Comparison of ENCODE assay signal across 8 cellular contexts in the genomic region with DNA sequence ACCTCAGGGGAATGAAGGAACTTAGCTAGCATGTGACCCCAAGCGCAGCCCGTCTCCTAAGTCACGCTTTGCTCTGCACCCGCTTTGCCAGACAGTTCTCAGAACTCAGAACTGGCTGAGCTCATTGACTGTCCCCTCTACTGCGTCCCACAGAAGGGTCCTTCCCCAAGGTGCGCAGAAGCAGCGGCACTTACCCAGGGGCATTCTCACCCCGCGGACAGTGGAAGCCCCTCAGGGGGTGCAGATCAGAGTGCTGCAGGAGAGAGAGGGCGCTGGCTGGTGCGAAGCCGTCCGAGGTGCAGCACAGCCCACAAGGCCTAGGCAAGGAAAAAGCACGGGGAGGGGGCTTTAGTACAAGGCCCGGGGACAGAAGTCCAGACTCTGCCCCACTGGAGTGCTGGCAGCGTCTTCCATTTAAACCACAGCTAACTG. TPM values are rescaled to one million over a fixed set of nuclear protein-coding genes. Genes with fewer than 3 reads are reported as not detected.
A peak's percentile ranks its signal among the peaks of the same experiment; 100 is the strongest.
DNase-seq lines count a peak whose midpoint lies in the region; ATAC-seq and TF ChIP-seq lines count a peak whose summit lies in the region.

No MANE protein-coding gene starts in this region.

- peak overlapping the region; percentile 73 for H3K4me2 ChIP-seq in H9 (ENCODE audit: insufficient read depth, insufficient read length, low read length)

- no peak overlapping the region for H4K5ac ChIP-seq in H9 (ENCODE audit: insufficient read length, low read depth, low read length)

- H3K27me3 ChIP-seq in H9 (ENCODE audit: insufficient read depth, low read length) (no peaks in the 10 kb centered on the region), tibial nerve (no peaks in the 10 kb centered on the region)

- H3K18ac ChIP-seq in H9 (ENCODE audit: insufficient read length, low read depth, low read length): peak overlapping the region; percentile 82

- peaks cover 9% of the 10 kb centered on the region for H3K23me2 ChIP-seq in H9 (ENCODE audit: insufficient read length, low read depth, low read length, poor library complexity, severe bottlenecking)

- H3K36me3 ChIP-seq in tibial nerve: peaks cover 0 to 49% (median 3%) of the 10 kb centered on the region in 3 donors

- H3K4me1 Mint-ChIP-seq in H9: peaks cover 26 to 28% of the 10 kb centered on the region in 2 experiments
- H3K4me1 Mint-ChIP-seq in T-helper 2 cell treated with Interferon-gamma antibody and Interleukin-4, amounts not matched to agents 5 μg/mL and 100 μg/mL, for 36 hours (ENCODE audit: low read depth): peaks cover 26% of the 10 kb centered on the region
- H3K4me1 Mint-ChIP-seq in memory B cell: peaks cover 26% of the 10 kb centered on the region

- H3K27me3 Mint-ChIP-seq in H9 (ENCODE audit: low read depth) (peaks cover 8% of the 10 kb centered on the region), memory B cell (no peaks in the 10 kb centered on the region)
- H3K27me3 Mint-ChIP-seq in T-helper 2 cell treated with Interferon-gamma antibody and Interleukin-4, amounts not matched to agents 5 μg/mL and 100 μg/mL, for 36 hours (ENCODE audit: low read depth): peaks cover 7% of the 10 kb centered on the region

- no peak overlapping the region for H2AFZ ChIP-seq in H9 (ENCODE audit: low read length)

- H3K27ac ChIP-seq in 22Rv1 (peak overlapping the region; percentile 76), H9 (ENCODE audit: insufficient read length, low read depth, low read length) (no peak overlapping the region), coronary artery (peak overlapping the region; percentile 41 to 87), tibial nerve (peak overlapping the region; percentile 57 to 83 (median 76))

- H2AK5ac ChIP-seq in H9 (ENCODE audit: insufficient read length, low read length): no peak overlapping the region

- DNase-seq in H9 (no peak), coronary artery (ENCODE audit: low spot score) (no peak), memory B cell (ENCODE audit: low spot score in 2 of 2) (peak; percentile 24 to 43), tibial nerve (ENCODE audit: low spot score in 2 of 2) (no peak)
- DNase-seq in T-helper 2 cell treated with Interferon-gamma antibody and Interleukin-4, amounts not matched to agents 5 μg/mL and 100 μg/mL, for 36 hours (ENCODE audit: low spot score): no peak

- no peak for TF ChIP-seq CTCF in 22Rv1 (IDR thresholded peaks at IDR 0.05)
- no peak for TF ChIP-seq CTCF in H9 (conservative IDR thresholded peaks at IDR 0.05)
- no peak for TF ChIP-seq CTCF in coronary artery (IDR thresholded peaks at IDR 0.05)
- TF ChIP-seq CTCF in tibial nerve (IDR thresholded peaks at IDR 0.05): no peak

- peak overlapping the region; percentile 93 for H3K9ac ChIP-seq in H9 (ENCODE audit: extremely low read depth, insufficient read length, low read length)

- peaks cover 0 to 1% of the 10 kb centered on the region in 2 experiments; a peak in 1 of 5 replicates for H3K9me3 Mint-ChIP-seq in H9
- no peaks in the 10 kb centered on the region for H3K9me3 Mint-ChIP-seq in T-helper 2 cell treated with Interferon-gamma antibody and Interleukin-4, amounts not matched to agents 5 μg/mL and 100 μg/mL, for 36 hours
- H3K9me3 Mint-ChIP-seq in memory B cell: no peaks in the 10 kb centered on the region

- H3T11ph ChIP-seq in H9 (ENCODE audit: low read length): no peak overlapping the region

- peaks cover 5% of the 10 kb centered on the region for H4K20me1 ChIP-seq in H9 (ENCODE audit: control insufficient read depth, insufficient read depth, insufficient read length)

- H3K9me3 ChIP-seq in H9 (ENCODE audit: control insufficient read depth, low read depth, low read length): no peaks in the 10 kb centered on the region
- peaks cover 0 to 11% (median 0%) of the 10 kb centered on the region in 4 donors for H3K9me3 ChIP-seq in tibial nerve

- H2BK20ac ChIP-seq in H9 (ENCODE audit: low read depth, low read length, poor library complexity, severe bottlenecking): no peak overlapping the region

- peak overlapping the region; percentile 96 to 98 for H3K4me3 Mint-ChIP-seq in H9
- H3K4me3 Mint-ChIP-seq in T-helper 2 cell treated with Interferon-gamma antibody and Interleukin-4, amounts not matched to agents 5 μg/mL and 100 μg/mL, for 36 hours: peak overlapping the region; percentile 95
- peak overlapping the region; percentile 93 for H3K4me3 Mint-ChIP-seq in memory B cell

- no CpG with 5 or more reads among the region's 16 CpGs for WGBS in H9 (ENCODE audit: extremely low coverage, insufficient read length, low lambda C conversion rate)
- 2 to 9% methylated on average over 15 to 16 of the region's 16 CpGs for WGBS in tibial nerve, 2 donors

- H2BK12ac ChIP-seq in H9 (ENCODE audit: insufficient read length, low read depth, low read length): no peak overlapping the region

- TF ChIP-seq EP300 in tibial nerve (IDR thresholded peaks at IDR 0.05): no peak

- TF ChIP-seq POLR2A in tibial nerve (IDR thresholded peaks at IDR 0.05): no peak

- peak; percentile 45 for ATAC-seq in memory B cell (ENCODE audit: low read depth)
- ATAC-seq in GM21786 (IDR thresholded peaks at IDR 0.05; ENCODE audit: unreplicated experiment): no peak
- ATAC-seq in GM18909 (IDR thresholded peaks at IDR 0.05; ENCODE audit: poor library complexity, unreplicated experiment): no peak

- peak overlapping the region; percentile 8 for H2BK120ac ChIP-seq in H9 (ENCODE audit: low read depth, low read length, poor library complexity, severe bottlenecking)

- H4K91ac ChIP-seq in H9 (ENCODE audit: insufficient read length, low read depth, low read length): peak overlapping the region; percentile 78

- peak overlapping the region; percentile 59; the same call in 1 of the 2 replicates for H3K4ac ChIP-seq in H9 (ENCODE audit: low read depth, low read length)

- H3K4me1 ChIP-seq in H9 (ENCODE audit: insufficient read depth, low read length) (peaks cover 2% of the 10 kb centered on the region; the same call in 1 of the 2 replicates), tibial nerve (peaks cover 0 to 18% (median 4%) of the 10 kb centered on the region in 4 donors)

- peaks cover 46% of the 10 kb centered on the region; the same call in 1 of the 2 replicates for H3K79me2 ChIP-seq in H9 (ENCODE audit: insufficient read depth, low read length)

- H2BK5ac ChIP-seq in H9 (ENCODE audit: insufficient read length, low read length): no peak overlapping the region

- peak overlapping the region; percentile 84 to 99 (median 99); a peak in 6 of 7 replicates for H3K27ac Mint-ChIP-seq in H9
- peak overlapping the region; percentile 93 for H3K27ac Mint-ChIP-seq in T-helper 2 cell treated with Interferon-gamma antibody and Interleukin-4, amounts not matched to agents 5 μg/mL and 100 μg/mL, for 36 hours
- H3K27ac Mint-ChIP-seq in memory B cell: peak overlapping the region; percentile 92

- H3K36me3 Mint-ChIP-seq in H9 (ENCODE audit: insufficient read depth in 1 of 3, low read depth in 3 of 3): peaks cover 49 to 53% (median 51%) of the 10 kb centered on the region in 3 experiments
- H3K36me3 Mint-ChIP-seq in T-helper 2 cell treated with Interferon-gamma antibody and Interleukin-4, amounts not matched to agents 5 μg/mL and 100 μg/mL, for 36 hours (ENCODE audit: low read depth): peaks cover 46% of the 10 kb centered on the region
- H3K36me3 Mint-ChIP-seq in memory B cell: peaks cover 19% of the 10 kb centered on the region

- H3K56ac ChIP-seq in H9 (ENCODE audit: insufficient read length, low read depth, low read length): no peak overlapping the region

- H2BK15ac ChIP-seq in H9 (ENCODE audit: low read depth, low read length): no peak overlapping the region

- no peak overlapping the region for H4K8ac ChIP-seq in H9 (replicated peaks; ENCODE audit: insufficient read length, low read depth, low read length)

- H3K4me3 ChIP-seq in coronary artery: peak overlapping the region; percentile 81
- H3K4me3 ChIP-seq in tibial nerve: peak overlapping the region; percentile 54 to 71 (median 64)

- peaks cover 13% of the 10 kb centered on the region for H3K79me1 ChIP-seq in H9 (ENCODE audit: insufficient read depth, low read depth, low read length, poor library complexity, severe bottlenecking)

- H3K23ac ChIP-seq in H9 (ENCODE audit: insufficient read length, low read depth, low read length): no peak overlapping the region

- H3K14ac ChIP-seq in H9 (ENCODE audit: insufficient read depth, low read length): peak overlapping the region; percentile 92; the same call in 1 of the 2 replicates

RNA-seq across cellular contexts. Expression of a gene that starts 0.8 kb away (rescaled TPM):
- total RNA-seq in H9 (2021) (70.1 and 74.8 TPM in 2 replicates), tibial nerve (10 to 100 TPM; 16.4 to 60.9 (median 34.3) TPM)

RNA-seq across cellular contexts. Expression of a gene that starts 38.3 kb away (rescaled TPM):
- 28.5 TPM in 2 replicates for total RNA-seq in H9 (2021)
- total RNA-seq in tibial nerve: 10 to 100 TPM; 33.9 to 45.9 (median 44.3) TPM

Comparison
In these comparisons a context has a peak if more than half of its experiments do, and no peak if none do; other contexts are left out.
1. DNase-seq: peak in memory B cell (2 of 2); none in H9 (single experiment), T-helper 2 cell treated with Interferon-gamma antibody and Interleukin-4, amounts not matched to agents 5 μg/mL and 100 μg/mL, for 36 hours (single experiment), coronary artery (single experiment) and tibial nerve (0 of 2).
2. Peak in every context shown above with its lines, with median percentiles within 50 percentile points of each other: H3K27ac Mint-ChIP-seq and H3K4me3 Mint-ChIP-seq.